In genomic region chr4:40192286-40193017, GRCh38 we compare ENCODE assay signal across 11 cellular contexts. TPM values are rescaled to one million over a fixed set of nuclear protein-coding genes. Genes with fewer than 3 reads are reported as not detected.
DNase-seq lines count a peak whose midpoint lies in the region; ATAC-seq and TF ChIP-seq lines count a peak whose summit lies in the region.
"Had no signal": no experiment of that assay in that cellular context is flagged by ENCODE, and none has a peak within 500 bp of the region (broad histone marks: within the 10 kb centered on the region; RNA-seq: fewer than 3 reads in every experiment).

No MANE protein-coding gene starts in this region.

- POLR2A ChIA-PET in WTC11 (lab: Charles Lee), result no interaction called here

- no peak for TF ChIP-seq CTCF in WTC11 (IDR thresholded peaks at IDR 0.05)
- TF ChIP-seq CTCF in transverse colon (IDR thresholded peaks at IDR 0.05), result no peak

- H3K4me1 Mint-ChIP-seq in activated naive CD4-positive, alpha-beta T cell treated with anti-CD3 and anti-CD28 coated beads, Interleukin-2, amount 10 ng/mL, durations not matched to agents 7 days and 5 days, result peaks cover 81% of the 10 kb centered on the region
- peaks cover 77% of the 10 kb centered on the region for H3K4me1 Mint-ChIP-seq in WTC11

- CTCF ChIA-PET in activated naive CD4-positive, alpha-beta T cell treated with anti-CD3 and anti-CD28 coated beads, Interleukin-2, amount 10 ng/mL, durations not matched to agents 7 days and 5 days (lab: Charles Lee), result interaction anchor here (0.9 to 3.4 kb wide), 8 partner anchors 12 to 543 kb away, joined by 3 to 16 read pairs (median 7); no protein-coding TSS in a partner anchor
- CTCF ChIA-PET in WTC11 (lab: Charles Lee), result interaction anchor here (0.5 kb wide), 1 partner anchor 39 kb away, joined by 3 read pairs; no protein-coding TSS in a partner anchor

- TF ChIP-seq POLR2A in transverse colon (IDR thresholded peaks at IDR 0.05), result no peak

- in situ Hi-C loops in transverse colon (cut with MboI; ENCODE audit: low pct_ligation_motif_present in 1 of 4, low pct_unique_long_range_greater_than_20kb in 1 of 4, low sequenced_read_pairs in 3 of 4), result no loop called here

- H3K4me3 ChIP-seq in transverse colon, result no peak overlapping the region

- H3K27me3 Mint-ChIP-seq in activated naive CD4-positive, alpha-beta T cell treated with anti-CD3 and anti-CD28 coated beads, Interleukin-2, amount 10 ng/mL, durations not matched to agents 7 days and 5 days, result peaks cover 4% of the 10 kb centered on the region
- no peaks in the 10 kb centered on the region for H3K27me3 Mint-ChIP-seq in WTC11 (ENCODE audit: low read depth)

- no peaks in the 10 kb centered on the region for H3K9me3 Mint-ChIP-seq in activated naive CD4-positive, alpha-beta T cell treated with anti-CD3 and anti-CD28 coated beads, Interleukin-2, amount 10 ng/mL, durations not matched to agents 7 days and 5 days
- no peaks in the 10 kb centered on the region; the same call in 1 of the 2 replicates for H3K9me3 Mint-ChIP-seq in WTC11

- intact Hi-C loops in transverse colon (cut with DNase I; ENCODE audit: low total_unique reads) (no loop called here), posterior cingulate gyrus (cut with DNase I) (no loop called here)

- H3K27me3 ChIP-seq in transverse colon, result peaks cover 38% of the 10 kb centered on the region

- no peaks in the 10 kb centered on the region for H3K9me3 ChIP-seq in transverse colon
- H3K9me3 ChIP-seq: Caco-2 had no signal

- peaks cover 7 to 40% (median 13%) of the 10 kb centered on the region in 4 donors for H3K4me1 ChIP-seq in transverse colon

- ATAC-seq in HG02798 (IDR thresholded peaks at IDR 0.05; ENCODE audit: poor library complexity, unreplicated experiment), result peak; percentile 46
- no peak for ATAC-seq in WTC11
- ATAC-seq: left cardiac atrium had no signal

- TF ChIP-seq EP300 in transverse colon (IDR thresholded peaks at IDR 0.05; ENCODE audit: low read depth), result no peak

- peak overlapping the region; percentile 33 to 82 (median 60) for H3K27ac ChIP-seq in transverse colon

- 40 to 59% methylated on average over 5 to 7 of the region's 7 CpGs for WGBS in transverse colon (ENCODE audit: low coverage in 1 of 2), 2 donors

- DNase-seq in activated naive CD4-positive, alpha-beta T cell treated with anti-CD3 and anti-CD28 coated beads, Interleukin-2, amount 10 ng/mL, durations not matched to agents 7 days and 5 days, result peak; percentile 41
- no peak for DNase-seq in activated naive CD4-positive, alpha-beta T cell (lab: John Stamatoyannopoulos, UW)
- no peak for DNase-seq in WTC11 (ENCODE audit: low spot score)
- peak; percentile 32 for DNase-seq in transverse colon
- DNase-seq in NOMO-1 treated with dmso at 0.1 percent for 144 hours (lab: John Stamatoyannopoulos, UW; ENCODE audit: unreplicated experiment), result no peak
- no peak for DNase-seq in posterior cingulate gyrus
- DNase-seq in NCI-H1105 treated with DMSO at 0.1 percent for 48 hours (lab: John Stamatoyannopoulos, UW), result no peak
- DNase-seq: left cardiac atrium, NCI-H2171 had no signal

- H3K36me3 Mint-ChIP-seq in activated naive CD4-positive, alpha-beta T cell treated with anti-CD3 and anti-CD28 coated beads, Interleukin-2, amount 10 ng/mL, durations not matched to agents 7 days and 5 days, result peaks cover 31% of the 10 kb centered on the region
- H3K36me3 Mint-ChIP-seq in WTC11, result no peaks in the 10 kb centered on the region

- peak overlapping the region; percentile 93 for H3K4me3 Mint-ChIP-seq in activated naive CD4-positive, alpha-beta T cell treated with anti-CD3 and anti-CD28 coated beads, Interleukin-2, amount 10 ng/mL, durations not matched to agents 7 days and 5 days
- no peak overlapping the region for H3K4me3 Mint-ChIP-seq in WTC11

- peak overlapping the region; percentile 96 for H3K27ac Mint-ChIP-seq in activated naive CD4-positive, alpha-beta T cell treated with anti-CD3 and anti-CD28 coated beads, Interleukin-2, amount 10 ng/mL, durations not matched to agents 7 days and 5 days
- H3K27ac Mint-ChIP-seq in WTC11, result peak overlapping the region; percentile 28

- no peaks in the 10 kb centered on the region for H3K36me3 ChIP-seq in transverse colon

TF ChIP-seq in WTC11, 78 proteins besides CTCF, POLR2A, EP300 and RAD21:
- no peak for TF ChIP-seq PRDM15 (CRISPR knock-in tag; IDR thresholded peaks at IDR 0.05)

RNA-seq across cellular contexts. Expression of gene RHOH, which starts 4.4 kb away (rescaled TPM):
- total RNA-seq in WTC11 (2021) (3.9 to 8.7 TPM (median 7.4 TPM) in 3 replicates), transverse colon (10 to 100 TPM in 1 of 4 donors, 1 to 10 TPM in 2, not detected in 1; 4.1 to 10.3 (median 4.1) TPM)
- total RNA-seq: Caco-2 had no signal

Comparison
In these comparisons a context has a peak if more than half of its experiments do, and no peak if none do; other contexts are left out.
1. DNase-seq: peak in activated naive CD4-positive, alpha-beta T cell treated with anti-CD3 and anti-CD28 coated beads, Interleukin-2, amount 10 ng/mL, durations not matched to agents 7 days and 5 days (single experiment) and transverse colon (single experiment); none in activated naive CD4-positive, alpha-beta T cell (0 of 4), WTC11 (single experiment), NOMO-1 treated with dmso at 0.1 percent for 144 hours (single experiment), posterior cingulate gyrus (0 of 10) and NCI-H1105 treated with DMSO at 0.1 percent for 48 hours (single experiment).